ENCODE assay signal across 23 cellular contexts in the genomic region with DNA sequence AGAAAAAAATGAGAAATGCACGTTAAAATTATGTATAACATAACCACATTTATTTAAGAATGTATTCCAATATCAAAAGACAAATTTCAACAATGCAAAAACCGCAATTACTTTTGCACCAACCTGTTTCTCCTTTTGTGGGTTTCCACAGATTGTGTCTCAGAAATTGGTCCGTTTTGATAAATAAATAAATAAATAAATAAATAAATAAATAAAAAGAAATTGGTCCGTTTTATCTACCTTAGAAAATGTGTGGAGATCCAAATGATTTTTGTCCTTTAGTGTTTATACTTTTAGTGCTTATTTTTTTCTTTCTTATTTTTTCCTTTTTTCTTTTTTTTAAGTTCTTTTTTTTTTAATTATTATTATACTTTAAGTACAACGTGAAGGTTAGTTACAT.
DNase-seq lines count a peak whose midpoint lies in the region; ATAC-seq, FAIRE-seq and TF ChIP-seq lines count a peak whose summit lies in the region.
"Had no signal": no experiment of that assay in that cellular context is flagged by ENCODE, and none has a peak within 500 bp of the region (broad histone marks: within the 10 kb centered on the region; RNA-seq: fewer than 3 reads in every experiment).

No MANE protein-coding gene starts in this region.

- no peaks in the 10 kb centered on the region for H3K36me3 ChIP-seq in HEK293 (ENCODE audit: control insufficient read depth in 2 of 2, insufficient read depth in 1 of 2, low read length in 2 of 2)
- H3K36me3 ChIP-seq: BLaER1 treated with 17β-estradiol and CSF1 and Interleukin-3, amounts not matched to agents 10 nM and 100 nM had no signal

- no peaks in the 10 kb centered on the region for H3K9me3 ChIP-seq in HEK293 (ENCODE audit: control insufficient read depth, insufficient read depth, low read depth, low read length)
- H3K9me3 ChIP-seq: BLaER1 treated with 17β-estradiol and CSF1 and Interleukin-3, amounts not matched to agents 10 nM and 100 nM; Caco-2 had no signal

- no peak for TF ChIP-seq CTCF in HEK293 (tag by site-specific recombination; IDR thresholded peaks at IDR 0.05)

- H3K27ac ChIP-seq in HEK293 (ENCODE audit: extremely low read depth, low read depth, low read length), result no peak overlapping the region
- H3K27ac ChIP-seq: BLaER1 treated with 17β-estradiol and CSF1 and Interleukin-3, amounts not matched to agents 10 nM and 100 nM; C4-2B had no signal

- H3K4me1 ChIP-seq in HEK293 (ENCODE audit: control insufficient read depth, insufficient read depth, low read length), result no peaks in the 10 kb centered on the region
- H3K4me1 ChIP-seq: BLaER1 treated with 17β-estradiol and CSF1 and Interleukin-3, amounts not matched to agents 10 nM and 100 nM; Caco-2 had no signal

- CTCF ChIA-PET in HEK293 (lab: Yijun Ruan, JAX), result no interaction called here

- no peak overlapping the region for H3K4me3 ChIP-seq in HEK293 (ENCODE audit: low read depth, low read length)
- H3K4me3 ChIP-seq: BLaER1 treated with 17β-estradiol and CSF1 and Interleukin-3, amounts not matched to agents 10 nM and 100 nM; GM12878 had no signal

- POLR2A ChIA-PET in HEK293 (lab: Yijun Ruan, JAX), result no interaction called here

- FAIRE-seq in frontal cortex (lab: Jason Lieb, UNC), result peak; percentile 70
- FAIRE-seq: A204.1, GM12878, GM12892, GM18507 had no signal

- DNase-seq in frontal cortex (ENCODE audit: low spot score in 2 of 2) (no peak), NCI-H1092 (lab: John Stamatoyannopoulos, UW) (no peak), NCI-H774 (lab: John Stamatoyannopoulos, UW) (no peak)
- DNase-seq: 8988T; AML-193; Caco-2; CD4-positive, alpha-beta T cell; CD8-positive, alpha-beta T cell; DMS 273 treated with DMSO at 0.1 percent for 48 hours; DMS153; DMS53; DMS79; DND-41; EL; GDM1 had no signal

- no peak for ATAC-seq in GM21825 (IDR thresholded peaks at IDR 0.05; ENCODE audit: unreplicated experiment)
- ATAC-seq: CD8-positive, alpha-beta T cell; GM12878 had no signal

TF ChIP-seq in HEK293, 187 proteins besides CTCF, POLR2A, EP300 and RAD21 (continues in another document):
- TF ChIP-seq, protein P1, sequence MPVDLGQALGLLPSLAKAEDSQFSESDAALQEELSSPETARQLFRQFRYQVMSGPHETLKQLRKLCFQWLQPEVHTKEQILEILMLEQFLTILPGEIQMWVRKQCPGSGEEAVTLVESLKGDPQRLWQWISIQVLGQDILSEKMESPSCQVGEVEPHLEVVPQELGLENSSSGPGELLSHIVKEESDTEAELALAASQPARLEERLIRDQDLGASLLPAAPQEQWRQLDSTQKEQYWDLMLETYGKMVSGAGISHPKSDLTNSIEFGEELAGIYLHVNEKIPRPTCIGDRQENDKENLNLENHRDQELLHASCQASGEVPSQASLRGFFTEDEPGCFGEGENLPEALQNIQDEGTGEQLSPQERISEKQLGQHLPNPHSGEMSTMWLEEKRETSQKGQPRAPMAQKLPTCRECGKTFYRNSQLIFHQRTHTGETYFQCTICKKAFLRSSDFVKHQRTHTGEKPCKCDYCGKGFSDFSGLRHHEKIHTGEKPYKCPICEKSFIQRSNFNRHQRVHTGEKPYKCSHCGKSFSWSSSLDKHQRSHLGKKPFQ (tag by site-specific recombination; IDR thresholded peaks at IDR 0.05), result no peak
- TF ChIP-seq SP3 (tag by site-specific recombination; IDR thresholded peaks at IDR 0.05) (no peak), ZNF623 (tag by site-specific recombination; IDR thresholded peaks at IDR 0.05) (peak; percentile 37; the same call in 1 of the 2 replicates), BCL11B (tag by site-specific recombination; IDR thresholded peaks at IDR 0.05; ENCODE audit: low read depth) (no peak), SP2 (tag by site-specific recombination; IDR thresholded peaks at IDR 0.05) (no peak), ZNF544 (tag by site-specific recombination; IDR thresholded peaks at IDR 0.05) (no peak), ZNF701 (tag by site-specific recombination; IDR thresholded peaks at IDR 0.05) (no peak), ZNF221 (tag by site-specific recombination; IDR thresholded peaks at IDR 0.05; ENCODE audit: borderline replicate concordance) (no peak), ZNF529 (tag by site-specific recombination; IDR thresholded peaks at IDR 0.05; ENCODE audit: insufficient replicate concordance) (no peak), ZNF654 (tag by site-specific recombination; IDR thresholded peaks at IDR 0.05; ENCODE audit: low read depth) (0 out of 2 replicates have a peak, but pooled peaks have one; percentile 8), ZNF416 (tag by site-specific recombination; IDR thresholded peaks at IDR 0.05) (no peak), ZSCAN16 (tag by site-specific recombination; IDR thresholded peaks at IDR 0.05) (no peak), ZNF426 (tag by site-specific recombination; IDR thresholded peaks at IDR 0.05) (peak; percentile 58), ZBTB8A (tag by site-specific recombination; IDR thresholded peaks at IDR 0.05) (0 out of 2 replicates have a peak, but pooled peaks have one; percentile 23)
- TF ChIP-seq, protein P2, sequence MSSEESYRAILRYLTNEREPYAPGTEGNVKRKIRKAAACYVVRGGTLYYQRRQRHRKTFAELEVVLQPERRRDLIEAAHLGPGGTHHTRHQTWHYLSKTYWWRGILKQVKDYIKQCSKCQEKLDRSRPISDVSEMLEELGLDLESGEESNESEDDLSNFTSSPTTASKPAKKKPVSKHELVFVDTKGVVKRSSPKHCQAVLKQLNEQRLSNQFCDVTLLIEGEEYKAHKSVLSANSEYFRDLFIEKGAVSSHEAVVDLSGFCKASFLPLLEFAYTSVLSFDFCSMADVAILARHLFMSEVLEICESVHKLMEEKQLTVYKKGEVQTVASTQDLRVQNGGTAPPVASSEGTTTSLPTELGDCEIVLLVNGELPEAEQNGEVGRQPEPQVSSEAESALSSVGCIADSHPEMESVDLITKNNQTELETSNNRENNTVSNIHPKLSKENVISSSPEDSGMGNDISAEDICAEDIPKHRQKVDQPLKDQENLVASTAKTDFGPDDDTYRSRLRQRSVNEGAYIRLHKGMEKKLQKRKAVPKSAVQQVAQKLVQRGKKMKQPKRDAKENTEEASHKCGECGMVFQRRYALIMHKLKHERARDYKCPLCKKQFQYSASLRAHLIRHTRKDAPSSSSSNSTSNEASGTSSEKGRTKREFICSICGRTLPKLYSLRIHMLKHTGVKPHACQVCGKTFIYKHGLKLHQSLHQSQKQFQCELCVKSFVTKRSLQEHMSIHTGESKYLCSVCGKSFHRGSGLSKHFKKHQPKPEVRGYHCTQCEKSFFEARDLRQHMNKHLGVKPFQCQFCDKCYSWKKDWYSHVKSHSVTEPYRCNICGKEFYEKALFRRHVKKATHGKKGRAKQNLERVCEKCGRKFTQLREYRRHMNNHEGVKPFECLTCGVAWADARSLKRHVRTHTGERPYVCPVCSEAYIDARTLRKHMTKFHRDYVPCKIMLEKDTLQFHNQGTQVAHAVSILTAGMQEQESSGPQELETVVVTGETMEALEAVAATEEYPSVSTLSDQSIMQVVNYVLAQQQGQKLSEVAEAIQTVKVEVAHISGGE (tag by site-specific recombination; conservative IDR thresholded peaks at IDR 0.05; ENCODE audit: low read depth), result peak; percentile 34
- TF ChIP-seq, protein P3, sequence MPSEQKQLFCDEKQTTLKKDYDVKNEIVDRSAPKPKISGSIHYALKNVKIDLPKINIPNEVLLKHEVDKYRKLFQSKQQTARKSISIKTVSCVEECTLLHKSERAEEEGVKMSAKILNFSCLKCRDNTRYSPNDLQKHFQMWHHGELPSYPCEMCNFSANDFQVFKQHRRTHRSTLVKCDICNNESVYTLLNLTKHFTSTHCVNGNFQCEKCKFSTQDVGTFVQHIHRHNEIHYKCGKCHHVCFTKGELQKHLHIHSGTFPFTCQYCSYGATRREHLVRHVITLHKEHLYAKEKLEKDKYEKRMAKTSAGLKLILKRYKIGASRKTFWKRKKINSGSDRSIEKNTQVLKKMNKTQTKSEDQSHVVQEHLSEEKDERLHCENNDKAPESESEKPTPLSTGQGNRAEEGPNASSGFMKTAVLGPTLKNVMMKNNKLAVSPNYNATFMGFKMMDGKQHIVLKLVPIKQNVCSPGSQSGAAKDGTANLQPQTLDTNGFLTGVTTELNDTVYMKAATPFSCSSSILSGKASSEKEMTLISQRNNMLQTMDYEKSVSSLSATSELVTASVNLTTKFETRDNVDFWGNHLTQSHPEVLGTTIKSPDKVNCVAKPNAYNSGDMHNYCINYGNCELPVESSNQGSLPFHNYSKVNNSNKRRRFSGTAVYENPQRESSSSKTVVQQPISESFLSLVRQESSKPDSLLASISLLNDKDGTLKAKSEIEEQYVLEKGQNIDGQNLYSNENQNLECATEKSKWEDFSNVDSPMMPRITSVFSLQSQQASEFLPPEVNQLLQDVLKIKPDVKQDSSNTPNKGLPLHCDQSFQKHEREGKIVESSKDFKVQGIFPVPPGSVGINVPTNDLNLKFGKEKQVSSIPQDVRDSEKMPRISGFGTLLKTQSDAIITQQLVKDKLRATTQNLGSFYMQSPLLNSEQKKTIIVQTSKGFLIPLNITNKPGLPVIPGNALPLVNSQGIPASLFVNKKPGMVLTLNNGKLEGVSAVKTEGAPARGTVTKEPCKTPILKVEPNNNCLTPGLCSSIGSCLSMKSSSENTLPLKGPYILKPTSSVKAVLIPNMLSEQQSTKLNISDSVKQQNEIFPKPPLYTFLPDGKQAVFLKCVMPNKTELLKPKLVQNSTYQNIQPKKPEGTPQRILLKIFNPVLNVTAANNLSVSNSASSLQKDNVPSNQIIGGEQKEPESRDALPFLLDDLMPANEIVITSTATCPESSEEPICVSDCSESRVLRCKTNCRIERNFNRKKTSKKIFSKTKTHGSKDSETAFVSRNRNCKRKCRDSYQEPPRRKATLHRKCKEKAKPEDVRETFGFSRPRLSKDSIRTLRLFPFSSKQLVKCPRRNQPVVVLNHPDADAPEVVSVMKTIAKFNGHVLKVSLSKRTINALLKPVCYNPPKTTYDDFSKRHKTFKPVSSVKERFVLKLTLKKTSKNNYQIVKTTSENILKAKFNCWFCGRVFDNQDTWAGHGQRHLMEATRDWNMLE (tag by site-specific recombination; conservative IDR thresholded peaks at IDR 0.05; ENCODE audit: low read depth), result peak; percentile 61; the same call in 1 of the 2 replicates
- TF ChIP-seq, protein P4, sequence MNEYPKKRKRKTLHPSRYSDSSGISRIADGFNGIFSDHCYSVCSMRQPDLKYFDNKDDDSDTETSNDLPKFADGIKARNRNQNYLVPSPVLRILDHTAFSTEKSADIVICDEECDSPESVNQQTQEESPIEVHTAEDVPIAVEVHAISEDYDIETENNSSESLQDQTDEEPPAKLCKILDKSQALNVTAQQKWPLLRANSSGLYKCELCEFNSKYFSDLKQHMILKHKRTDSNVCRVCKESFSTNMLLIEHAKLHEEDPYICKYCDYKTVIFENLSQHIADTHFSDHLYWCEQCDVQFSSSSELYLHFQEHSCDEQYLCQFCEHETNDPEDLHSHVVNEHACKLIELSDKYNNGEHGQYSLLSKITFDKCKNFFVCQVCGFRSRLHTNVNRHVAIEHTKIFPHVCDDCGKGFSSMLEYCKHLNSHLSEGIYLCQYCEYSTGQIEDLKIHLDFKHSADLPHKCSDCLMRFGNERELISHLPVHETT (tag by site-specific recombination; IDR thresholded peaks at IDR 0.05), result no peak
